ENCODE assay signal across 35 cellular contexts in the genomic region with DNA sequence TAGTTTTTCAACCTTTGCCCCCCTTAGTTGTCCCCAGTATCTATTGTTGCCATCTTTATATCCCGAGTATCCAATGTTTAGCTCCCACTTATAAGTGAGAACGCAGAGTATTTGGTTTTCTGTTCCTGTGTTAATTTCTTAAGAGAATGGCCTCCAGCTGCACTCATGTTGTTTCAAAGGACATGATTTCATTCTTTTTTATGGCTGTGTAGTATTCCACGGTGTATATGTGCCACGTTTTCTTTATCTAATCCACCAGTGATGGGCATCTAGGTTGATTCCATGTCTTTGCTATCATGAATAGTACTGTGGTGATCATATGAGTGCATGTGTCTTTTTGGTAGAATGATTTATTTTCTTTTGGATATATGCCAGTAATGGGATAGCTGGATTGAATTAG.
"Had no signal": no experiment of that assay in that cellular context is flagged by ENCODE, and none has a peak within 500 bp of the region (broad histone marks: within the 10 kb centered on the region; RNA-seq: fewer than 3 reads in every experiment).

No MANE protein-coding gene starts in this region.

- H3K9me3 ChIP-seq: MG63 had no signal

- H3K36me3 ChIP-seq: MG63 had no signal

- H3K27me3 ChIP-seq: MG63 had no signal

- H3K4me3 ChIP-seq: MG63 had no signal

- DNase-seq: MG63, MM.1S, MV-4-11, NCI-H1048, NCI-H1092, NCI-H1092 treated with DMSO at 0.1 percent for 48 hours, NCI-H1105, NCI-H1105 treated with DMSO at 0.1 percent for 48 hours, NCI-H1417, NCI-H1417 treated with DMSO at 0.1 percent for 48 hours, NCI-H1436, NCI-H1436 treated with DMSO at 0.1 percent for 48 hours, NCI-H146, NCI-H1694, NCI-H1694 treated with DMSO at 0.1 percent for 48 hours, NCI-H187, NCI-H187 treated with DMSO at 0.1 percent for 48 hours, NCI-H1930, NCI-H2029, NCI-H2029 treated with DMSO at 0.1 percent for 48 hours, NCI-H2081, NCI-H2081 treated with DMSO at 0.1 percent for 48 hours, NCI-H2107, NCI-H2171, NCI-H2171 treated with DMSO at 0.1 percent for 48 hours, NCI-H2227 treated with DMSO at 0.1 percent for 48 hours, NCI-H345, NCI-H446, NCI-H446 treated with DMSO at 0.1 percent for 48 hours, NCI-H510A, NCI-H510A treated with DMSO at 0.1 percent for 48 hours, NCI-H524, NCI-H524 treated with DMSO at 0.1 percent for 48 hours, NCI-H526, NCI-H526 treated with DMSO at 0.1 percent for 48 hours had no signal
